22 cellular contexts compared by ENCODE assay signal in genomic region chr16:29858149-29858899, GRCh38. TPM values are rescaled to one million over a fixed set of nuclear protein-coding genes. Genes with fewer than 3 reads are reported as not detected.
A peak's percentile ranks its signal among the peaks of the same experiment; 100 is the strongest.
DNase-seq lines count a peak whose midpoint lies in the region; FAIRE-seq and TF ChIP-seq lines count a peak whose summit lies in the region.
"Had no signal": no experiment of that assay in that cellular context is flagged by ENCODE, and none has a peak within 500 bp of the region (broad histone marks: within the 10 kb centered on the region; RNA-seq: fewer than 3 reads in every experiment).

No MANE protein-coding gene starts in this region.

- CTCF ChIA-PET in Calu3 (lab: Charles Lee): interaction anchor here (0.6 to 1.0 kb wide), 2 partner anchors 10 to 75 kb away, joined by 3 to 4 read pairs; no protein-coding TSS in a partner anchor

- no peaks in the 10 kb centered on the region for H3K27me3 ChIP-seq in ascending aorta
- no peaks in the 10 kb centered on the region for H3K27me3 ChIP-seq in osteoblast (ENCODE audit: insufficient read depth, low read length)
- no peaks in the 10 kb centered on the region for H3K27me3 ChIP-seq in ovary
- H3K27me3 ChIP-seq: dorsolateral prefrontal cortex, gastrocnemius medialis, neural progenitor cell had no signal

- H3K27ac Mint-ChIP-seq in Calu3 (ENCODE audit: unreplicated experiment): no peak overlapping the region
- H3K27ac Mint-ChIP-seq: activated CD4-positive, alpha-beta T cell treated with anti-CD3 and anti-CD28 coated beads for 36 hours; activated naive CD8-positive, alpha-beta T cell treated with anti-CD3 and anti-CD28 coated beads, Interleukin-2, amount 50 U/mL, for 24 hours; activated T-helper 17 cell treated with anti-CD3 and anti-CD28 coated beads, Interleukin-2, amount 50 U/mL, for 72 hours; neural progenitor cell had no signal

- no peak for TF ChIP-seq EP300 in ovary (IDR thresholded peaks at IDR 0.05)

- TF ChIP-seq CTCF in Calu3 (IDR thresholded peaks at IDR 0.05; ENCODE audit: unreplicated experiment) (no peak), ascending aorta (IDR thresholded peaks at IDR 0.05) (no peak), osteoblast (IDR thresholded peaks at IDR 0.05; ENCODE audit: extremely low read depth, low read depth, low read length) (no peak), ovary (IDR thresholded peaks at IDR 0.05) (no peak)

- BruUV-seq in Calu3 (replicated peaks; lab: Mats Ljungman, UMichigan): TSS peak; percentile 24

- peaks cover 21% of the 10 kb centered on the region for H3K79me2 ChIP-seq in osteoblast (ENCODE audit: insufficient read depth, low read length)

- no peaks in the 10 kb centered on the region for H3K9me3 Mint-ChIP-seq in Calu3 (ENCODE audit: low read depth, unreplicated experiment)
- H3K9me3 Mint-ChIP-seq: activated naive CD8-positive, alpha-beta T cell treated with anti-CD3 and anti-CD28 coated beads, Interleukin-2, amount 50 U/mL, for 24 hours; activated T-helper 17 cell treated with anti-CD3 and anti-CD28 coated beads, Interleukin-2, amount 50 U/mL, for 72 hours; neural progenitor cell had no signal

- H3K36me3 ChIP-seq in ascending aorta: peaks cover 12 to 25% of the 10 kb centered on the region in 2 donors
- H3K36me3 ChIP-seq in osteoblast (ENCODE audit: insufficient read depth, low read length): peaks cover 18% of the 10 kb centered on the region
- H3K36me3 ChIP-seq in ovary: no peaks in the 10 kb centered on the region
- H3K36me3 ChIP-seq: neural progenitor cell had no signal

- peaks cover 33% of the 10 kb centered on the region for H3K36me3 Mint-ChIP-seq in Calu3 (ENCODE audit: insufficient read depth, unreplicated experiment)

- no peak overlapping the region for H3K4me3 ChIP-seq in ascending aorta
- H3K4me3 ChIP-seq in osteoblast (ENCODE audit: insufficient read depth, low read length): no peak overlapping the region
- H3K4me3 ChIP-seq in ovary: no peak overlapping the region
- H3K4me3 ChIP-seq: dorsolateral prefrontal cortex, gastrocnemius medialis, neural progenitor cell had no signal

- peaks cover 6% of the 10 kb centered on the region for H4K20me1 ChIP-seq in osteoblast (ENCODE audit: insufficient read depth, low read length)

- no peak overlapping the region for H2AFZ ChIP-seq in osteoblast (ENCODE audit: low read length)
- H2AFZ ChIP-seq: neural progenitor cell had no signal

- H3K4me2 ChIP-seq in osteoblast (ENCODE audit: insufficient read depth, low read length): no peak overlapping the region
- H3K4me2 ChIP-seq: neural progenitor cell had no signal

- peaks cover 4 to 25% of the 10 kb centered on the region in 2 donors for H3K4me1 ChIP-seq in ascending aorta
- peaks cover 27% of the 10 kb centered on the region for H3K4me1 ChIP-seq in osteoblast (ENCODE audit: insufficient read depth, low read length)
- peaks cover 4% of the 10 kb centered on the region for H3K4me1 ChIP-seq in ovary (ENCODE audit: insufficient read depth)
- H3K4me1 ChIP-seq: neural progenitor cell had no signal

- H3K27ac ChIP-seq in ascending aorta (peak overlapping the region; percentile 59), osteoblast (ENCODE audit: low read depth, low read length) (no peak overlapping the region), ovary (no peak overlapping the region)
- H3K27ac ChIP-seq: gastrocnemius medialis, neural progenitor cell had no signal

- no peak overlapping the region for H3K4me3 Mint-ChIP-seq in Calu3 (ENCODE audit: low read depth, unreplicated experiment)
- H3K4me3 Mint-ChIP-seq: activated CD4-positive, alpha-beta T cell treated with anti-CD3 and anti-CD28 coated beads for 36 hours; activated naive CD8-positive, alpha-beta T cell treated with anti-CD3 and anti-CD28 coated beads, Interleukin-2, amount 50 U/mL, for 24 hours; activated T-helper 17 cell treated with anti-CD3 and anti-CD28 coated beads, Interleukin-2, amount 50 U/mL, for 72 hours; CD14-positive monocyte had no signal

- H3K4me1 Mint-ChIP-seq in Calu3 (ENCODE audit: low read depth, unreplicated experiment): peaks cover 7% of the 10 kb centered on the region

- no peak for TF ChIP-seq POLR2A in GM12891 (IDR thresholded peaks at IDR 0.05; ENCODE audit: low read depth, low read length)
- TF ChIP-seq POLR2A in ovary (IDR thresholded peaks at IDR 0.05): no peak

- H3K9me3 ChIP-seq in ascending aorta: no peaks in the 10 kb centered on the region
- H3K9me3 ChIP-seq in osteoblast (ENCODE audit: low read depth, low read length): no peaks in the 10 kb centered on the region
- no peaks in the 10 kb centered on the region for H3K9me3 ChIP-seq in ovary
- H3K9me3 ChIP-seq: gastrocnemius medialis had no signal

- no peak for FAIRE-seq in GM12891 (lab: Jason Lieb, UNC)
- FAIRE-seq: H54 had no signal

- no peaks in the 10 kb centered on the region for H3K27me3 Mint-ChIP-seq in Calu3 (ENCODE audit: unreplicated experiment)
- H3K27me3 Mint-ChIP-seq: activated CD4-positive, alpha-beta T cell treated with anti-CD3 and anti-CD28 coated beads for 36 hours; activated naive CD8-positive, alpha-beta T cell treated with anti-CD3 and anti-CD28 coated beads, Interleukin-2, amount 50 U/mL, for 24 hours; activated T-helper 17 cell treated with anti-CD3 and anti-CD28 coated beads, Interleukin-2, amount 50 U/mL, for 72 hours had no signal

- DNase-seq in Calu3 (no peak), ascending aorta (ENCODE audit: low spot score in 2 of 2) (peak in 1 of 2 donors; percentile 72), osteoblast (ENCODE audit: insufficient read length, low spot score, missing footprints) (peak; percentile 69), GM12891 (ENCODE audit: insufficient read length, low spot score) (no peak), activated gamma-delta T cell (lab: John Stamatoyannopoulos, UW) (no peak), ovary (no peak)
- DNase-seq: ACHN; activated CD4-positive, alpha-beta T cell treated with anti-CD3 and anti-CD28 coated beads for 36 hours; activated naive CD8-positive, alpha-beta T cell treated with anti-CD3 and anti-CD28 coated beads, Interleukin-2, amount 50 U/mL, for 24 hours; dorsolateral prefrontal cortex; erythroblast; gastrocnemius medialis; GF-D8; kidney glomerular epithelial cell; NCI-H1417; NCI-H524 treated with DMSO at 0.1 percent for 48 hours; stimulated activated CD4-positive, alpha-beta T cell treated with anti-CD3 and anti-CD28 coated beads, Interleukin-12 subunit alpha, Interleukin-12 subunit beta, amount 100 ng/mL, for 4 hours; stimulated activated CD8-positive, alpha-beta memory T cell treated with anti-CD3 and anti-CD28 coated beads, Interleukin-4, amount 100 ng/mL, for 48 hours had no signal

- intact Hi-C loops in Calu3 (cut with micrococcal nuclease; ENCODE audit: unreplicated experiment) (no loop called here), ascending aorta (cut with DNase I) (no loop called here), ovary (cut with DNase I) (no loop called here)

- WGBS in ovary, 3 donors: 68 to 76% (median 74%) methylated on average over 11 of the region's 11 CpGs

TF ChIP-seq in GM12891, 5 proteins besides CTCF, POLR2A, EP300 and RAD21:
- no peak for TF ChIP-seq POLR2AphosphoS5 (IDR thresholded peaks at IDR 0.05; ENCODE audit: low read depth, low read length)
- TF ChIP-seq PAX5 (IDR thresholded peaks at IDR 0.05; ENCODE audit: insufficient read depth, low read length, severe bottlenecking): no peak
- TF ChIP-seq TAF1 (IDR thresholded peaks at IDR 0.05; ENCODE audit: low read depth, low read length): no peak
- TF ChIP-seq POU2F2 (IDR thresholded peaks at IDR 0.05; ENCODE audit: low read depth, low read length): no peak
- no peak for TF ChIP-seq SPI1 (IDR thresholded peaks at IDR 0.05; ENCODE audit: low read depth, low read length)
TF ChIP-seq in GM12891: peak in this region for 0.

RNA-seq across cellular contexts. Expression of gene CDIPT, which starts 4.7 kb away (rescaled TPM):
- total RNA-seq in Calu3 (2022): 62.7 and 64.1 TPM in 2 replicates
- total RNA-seq in ascending aorta: 174 TPM
- total RNA-seq in osteoblast: 105 and 107 TPM in 2 replicates
- polyA plus RNA-seq in GM12891 (2012; ENCODE audit: low read depth, missing spikeins): 21.7 TPM
- total RNA-seq in ovary: 100 to 1,000 TPM in 4 of 7 donors, 10 to 100 TPM in 3; 88.2 to 121 (median 110) TPM
- 100 to 1,000 TPM in 1 of 2 donors, 10 to 100 TPM in 1; 47.6 to 145 TPM for polyA plus RNA-seq in ovary

RNA-seq across cellular contexts. Expression of gene MVP, which starts 38.1 kb away (rescaled TPM):
- total RNA-seq in Calu3 (2022): 164 and 215 TPM in 2 replicates
- 244 TPM for total RNA-seq in ascending aorta
- 273 and 274 TPM in 2 replicates for total RNA-seq in osteoblast
- polyA plus RNA-seq in GM12891 (2012; ENCODE audit: low read depth, missing spikeins): 56.5 TPM
- total RNA-seq in ovary: 100 to 1,000 TPM in 6 of 7 donors, 10 to 100 TPM in 1; 74.2 to 191 (median 138) TPM
- 10 to 100 TPM; 56.4 to 93.3 TPM for polyA plus RNA-seq in ovary

RNA-seq across cellular contexts. Expression of gene SEZ6L2, which starts 41.0 kb away (rescaled TPM):
- total RNA-seq in Calu3 (2022) (68.9 and 92.1 TPM in 2 replicates), ascending aorta (0.21 TPM), osteoblast (1.5 and 2.9 TPM in 2 replicates), ovary (10 to 100 TPM in 1 of 7 donors, 1 to 10 TPM in 5, under 1 TPM in 1; 0.73 to 13.3 (median 3.1) TPM)
- not detected for polyA plus RNA-seq in GM12891 (2012; ENCODE audit: low read depth, missing spikeins)
- polyA plus RNA-seq in ovary: 1 to 10 TPM; 2.9 to 5.1 TPM
- polyA plus RNA-seq: CD14-positive monocyte had no signal

RNA-seq across cellular contexts. Expression of gene ASPHD1, which starts 42.0 kb away (rescaled TPM):
- total RNA-seq in Calu3 (2022) (54.1 and 64.1 TPM in 2 replicates), ascending aorta (not detected), osteoblast (0.88 and 1.8 TPM in 2 replicates), ovary (1 to 10 TPM in 5 of 7 donors, under 1 TPM in 1, not detected in 1; 0.53 to 7.8 (median 1.6) TPM)
- polyA plus RNA-seq in GM12891 (2012; ENCODE audit: low read depth, missing spikeins): 0.28 TPM
- 1 to 10 TPM in 1 of 2 donors, under 1 TPM in 1; 0.38 to 1.1 TPM for polyA plus RNA-seq in ovary
- total RNA-seq: gastrocnemius medialis had no signal
- polyA plus RNA-seq: CD14-positive monocyte had no signal

RNA-seq across cellular contexts. Expression of gene PAGR1, which starts 42.4 kb away (rescaled TPM):
- 30.4 and 32.0 TPM in 2 replicates for total RNA-seq in Calu3 (2022)
- total RNA-seq in ascending aorta: 54.3 TPM
- total RNA-seq in osteoblast: 16.8 and 19.9 TPM in 2 replicates
- 16.9 TPM for polyA plus RNA-seq in GM12891 (2012; ENCODE audit: low read depth, missing spikeins)
- 10 to 100 TPM; 41.3 to 83.6 (median 66.6) TPM for total RNA-seq in ovary
- 10 to 100 TPM; 13.9 to 63.3 TPM for polyA plus RNA-seq in ovary

Comparison
In these comparisons a context has a peak if more than half of its experiments do, and no peak if none do; other contexts are left out.
1. H3K27ac ChIP-seq: peak in ascending aorta (2 of 2); none in osteoblast (single experiment) and ovary (0 of 2).